Comparison of ENCODE assay signal across 7 cellular contexts in genomic region chrX:83469551-83469950, GRCh38. TPM values are rescaled to one million over a fixed set of nuclear protein-coding genes. Genes with fewer than 3 reads are reported as not detected.
A peak's percentile ranks its signal among the peaks of the same experiment; 100 is the strongest.
DNase-seq lines count a peak whose midpoint lies in the region; ATAC-seq and TF ChIP-seq lines count a peak whose summit lies in the region.

No MANE protein-coding gene starts in this region.

- in situ Hi-C loops in G401 (cut with HindIII; ENCODE audit: low sequenced_read_pairs), result no loop called here

- CTCF ChIA-PET in SK-N-SH (lab: Yijun Ruan, JAX), result interaction anchor here (0.6 to 1.9 kb wide), 12 partner anchors 13 to 173 kb away, joined by 3 to 6 read pairs (median 3); no protein-coding TSS in a partner anchor

- no peaks in the 10 kb centered on the region for H3F3A ChIP-seq in SK-N-SH (replicated peaks; ENCODE audit: insufficient read depth)

- no peaks in the 10 kb centered on the region for H3K27me3 ChIP-seq in SK-N-SH (ENCODE audit: insufficient read depth)

- H3K79me2 ChIP-seq in SK-N-SH (ENCODE audit: insufficient read depth), result no peaks in the 10 kb centered on the region

- intact Hi-C loops in left colon (cut with DNase I, micrococcal nuclease), result loop anchor here in 1 of 2 donors (5.0 kb wide), 1 partner anchor 168 kb away; no protein-coding TSS in a partner anchor

- H3K27ac ChIP-seq in SK-N-SH (ENCODE audit: low read depth in 2 of 2, low read length in 1 of 2), result no peak overlapping the region

- TF ChIP-seq EP300 in SK-N-SH (IDR thresholded peaks at IDR 0.05; ENCODE audit: borderline replicate concordance in 1 of 2, low read depth in 1 of 2, low read length in 1 of 2), result no peak

- H3K36me3 ChIP-seq in SK-N-SH (replicated peaks in 1 of 2; ENCODE audit: control insufficient read depth in 1 of 2, insufficient read depth in 2 of 2, low read length in 1 of 2), result no peaks in the 10 kb centered on the region

- H3K9me3 ChIP-seq in SK-N-SH, result no peaks in the 10 kb centered on the region

- DNase-seq in G401 (ENCODE audit: low spot score) (peak; percentile 0), GM19240 (ENCODE audit: insufficient read length, low spot score) (peak; percentile 0), SK-N-SH (peak; percentile 15), left colon (peak in 1 of 2 donors; percentile 11), NCI-H146 (lab: John Stamatoyannopoulos, UW) (no peak), GF-D8 (lab: John Stamatoyannopoulos, UW) (no peak)

- H3K4me1 ChIP-seq in SK-N-SH (ENCODE audit: control insufficient read depth in 1 of 2, insufficient read depth in 2 of 2, low read depth in 1 of 2, low read length in 1 of 2), result no peaks in the 10 kb centered on the region

- H4K20me1 ChIP-seq in SK-N-SH (ENCODE audit: insufficient read depth), result no peaks in the 10 kb centered on the region

- H3K4me3 ChIP-seq in SK-N-SH (ENCODE audit: low read depth in 2 of 2, low read length in 1 of 2), result no peak overlapping the region; a peak in 1 of 4 replicates

- H3K9me2 ChIP-seq in SK-N-SH, result no peaks in the 10 kb centered on the region

- ATAC-seq in HG03432 (IDR thresholded peaks at IDR 0.05; ENCODE audit: unreplicated experiment) (peak; percentile 94), left colon (peak; percentile 42)

- no peak overlapping the region for H3K4me2 ChIP-seq in SK-N-SH

- POLR2A ChIA-PET in SK-N-SH (lab: Yijun Ruan, JAX), result no interaction called here

- TF ChIP-seq CTCF in SK-N-SH (IDR thresholded peaks at IDR 0.05), result peak; percentile 64

- no peak overlapping the region for H2AFZ ChIP-seq in SK-N-SH (ENCODE audit: low read depth)

- TF ChIP-seq RAD21 in SK-N-SH (IDR thresholded peaks at IDR 0.05; ENCODE audit: low read length), result peak; percentile 42

- H3K9ac ChIP-seq in SK-N-SH, result no peak overlapping the region

TF ChIP-seq in SK-N-SH, 30 proteins besides CTCF, POLR2A, EP300 and RAD21:
- TF ChIP-seq JUND (IDR thresholded peaks at IDR 0.05) (no peak), SMC3 (IDR thresholded peaks at IDR 0.05; ENCODE audit: low read depth, low read length) (peak; percentile 37; the same call in 1 of the 2 replicates), FOXM1 (IDR thresholded peaks at IDR 0.05; ENCODE audit: low read depth) (no peak)

RNA-seq across cellular contexts. Expression of gene POU3F4, which starts 38.5 kb away (rescaled TPM):
- not detected in 2 replicates for total RNA-seq in G401 (2014; rRNA removed; shearing (Covaris generic))
- polyA plus RNA-seq in SK-N-SH (2012; rRNA removed), result not detected in 2 replicates
- polyA plus RNA-seq in SK-N-SH (2012; cell fraction: cytosol; rRNA removed), result not detected in 2 replicates
- not detected in 2 replicates for polyA plus RNA-seq in SK-N-SH (2012; cell fraction: nucleus; rRNA removed)
- total RNA-seq in left colon, result under 1 TPM in 1 of 2 donors, not detected in 1; 0.14 TPM

Comparison
In these comparisons a context has a peak if more than half of its experiments do, and no peak if none do; other contexts are left out.
1. DNase-seq: peak in G401 (single experiment), GM19240 (single experiment) and SK-N-SH (single experiment); none in NCI-H146 (single experiment) and GF-D8 (single experiment).